8 cellular contexts compared by ENCODE assay signal in genomic region chr1:235650341-235651169, GRCh38. TPM values are rescaled to one million over a fixed set of nuclear protein-coding genes. Genes with fewer than 3 reads are reported as not detected.
DNase-seq lines count a peak whose midpoint lies in the region; ATAC-seq and TF ChIP-seq lines count a peak whose summit lies in the region.

No MANE protein-coding gene starts in this region.

- H3K27me3 ChIP-seq in RWPE2 (ENCODE audit: insufficient read depth, poor library complexity, severe bottlenecking) = peaks cover 19% of the 10 kb centered on the region
- H3K27me3 ChIP-seq in esophagus squamous epithelium = peaks cover 0 to 100% (median 9%) of the 10 kb centered on the region in 4 donors

- H3K27ac ChIP-seq in RWPE2 (ENCODE audit: poor library complexity, severe bottlenecking) (no peak overlapping the region), esophagus squamous epithelium (peak overlapping the region in 1 of 4 donors; percentile 22)

- H3K4me3 ChIP-seq in RWPE2 (ENCODE audit: severe bottlenecking) = peak overlapping the region; percentile 28
- H3K4me3 ChIP-seq in esophagus squamous epithelium = peak overlapping the region; percentile 36 to 73 (median 52)

- peak; percentile 44 for DNase-seq in NCI-H2107 (lab: John Stamatoyannopoulos, UW)
- no peak for DNase-seq in NCI-H2107 treated with DMSO at 0.1 percent for 48 hours (lab: John Stamatoyannopoulos, UW; ENCODE audit: unreplicated experiment)
- no peak for DNase-seq in RWPE2 (ENCODE audit: low spot score)
- DNase-seq in esophagus squamous epithelium (lab: John Stamatoyannopoulos, UW) = no peak
- DNase-seq in omental fat pad (ENCODE audit: low spot score) = no peak
- no peak for DNase-seq in GF-D8 (lab: John Stamatoyannopoulos, UW)
- no peak for DNase-seq in DMS114 treated with DMSO at 0.1 percent for 48 hours (lab: John Stamatoyannopoulos, UW; ENCODE audit: unreplicated experiment)

- H3K9me3 ChIP-seq in RWPE2 (ENCODE audit: severe bottlenecking) = no peaks in the 10 kb centered on the region
- no peaks in the 10 kb centered on the region for H3K9me3 ChIP-seq in esophagus squamous epithelium

- TF ChIP-seq CTCF in RWPE2 (IDR thresholded peaks at IDR 0.05; ENCODE audit: poor library complexity, severe bottlenecking) (no peak), esophagus squamous epithelium (IDR thresholded peaks at IDR 0.05) (no peak), omental fat pad (IDR thresholded peaks at IDR 0.05) (no peak)

- WGBS in esophagus squamous epithelium, 2 donors = 27% methylated on average over 19 to 21 of the region's 71 CpGs

- H3K36me3 ChIP-seq in RWPE2 (ENCODE audit: low read depth) = no peaks in the 10 kb centered on the region
- no peaks in the 10 kb centered on the region for H3K36me3 ChIP-seq in esophagus squamous epithelium

- intact Hi-C loops in esophagus squamous epithelium (cut with DNase I) = no loop called here

- ATAC-seq in RWPE2 (ENCODE audit: low read depth) (peak; percentile 78), omental fat pad (ENCODE audit: low FRiP score) (peak; percentile 67), GM18519 (IDR thresholded peaks at IDR 0.05; ENCODE audit: low FRiP score, unreplicated experiment) (no peak)

- TF ChIP-seq POLR2A in esophagus squamous epithelium (IDR thresholded peaks at IDR 0.05) = no peak

- H3K4me1 ChIP-seq in RWPE2 (ENCODE audit: insufficient read depth, poor library complexity, severe bottlenecking) (no peaks in the 10 kb centered on the region), esophagus squamous epithelium (peaks cover 12 to 34% (median 25%) of the 10 kb centered on the region in 3 donors)

RNA-seq across cellular contexts. Expression of gene GNG4, which starts 1.0 kb away (rescaled TPM):
- total RNA-seq in esophagus squamous epithelium (1 to 10 TPM; 1.1 to 6.3 (median 4.6) TPM), omental fat pad (1 to 10 TPM in 1 of 4 donors, under 1 TPM in 2, not detected in 1; 0.56 to 1.2 (median 0.93) TPM)
